ENCODE assay signal across 8 cellular contexts in genomic region chr2:132353380-132353779, GRCh38.
DNase-seq lines count a peak whose midpoint lies in the region; FAIRE-seq and TF ChIP-seq lines count a peak whose summit lies in the region.
"Not testable (repeated sequence)": the region's sequence is repeated elsewhere in the genome, so short reads cannot be mapped to it uniquely, and the experiment has no call there.

No MANE protein-coding gene starts in this region.

- H2BK5ac ChIP-seq in H9 (ENCODE audit: insufficient read length, low read length); neuronal stem cell (ENCODE audit: low read length): not testable (repeated sequence)

- H3K4me3 Mint-ChIP-seq in H9, result peak overlapping the region; percentile 38 to 69; a peak in 4 of 5 replicates

- CTCF ChIA-PET in A673 (lab: Charles Lee), result not testable (repeated sequence)

- not testable (repeated sequence) for H4K91ac ChIP-seq in H9 (ENCODE audit: insufficient read length, low read depth, low read length); neuronal stem cell (ENCODE audit: low read depth, low read length, poor library complexity)

- H3K27me3 ChIP-seq in A673 (replicated peaks; ENCODE audit: insufficient read depth, low read depth, low read length, poor library complexity); H9 (ENCODE audit: insufficient read depth, low read length); SJSA1 (replicated peaks); neuronal stem cell (ENCODE audit: control insufficient read depth in 3 of 3, insufficient read depth in 3 of 3, low read depth in 1 of 3, low read length in 3 of 3): not testable (repeated sequence)
- peaks cover 15% of the 10 kb centered on the region for H3K27me3 ChIP-seq in smooth muscle cell (ENCODE audit: low read depth)

- H3K23ac ChIP-seq in H9 (ENCODE audit: insufficient read length, low read depth, low read length); neuronal stem cell (ENCODE audit: low read depth, low read length, poor library complexity): not testable (repeated sequence)

- H3K79me2 ChIP-seq in H9 (ENCODE audit: insufficient read depth, low read length); smooth muscle cell (ENCODE audit: low read depth): not testable (repeated sequence)

- H4K20me1 ChIP-seq in H9 (ENCODE audit: control insufficient read depth, insufficient read depth, insufficient read length); smooth muscle cell (ENCODE audit: low read depth): not testable (repeated sequence)

- H2BK15ac ChIP-seq in H9 (ENCODE audit: low read depth, low read length); neuronal stem cell (ENCODE audit: low read length): not testable (repeated sequence)

- H2AK5ac ChIP-seq in H9 (ENCODE audit: insufficient read length, low read length); neuronal stem cell (ENCODE audit: low read depth, low read length): not testable (repeated sequence)

- not testable (repeated sequence) for H3K27ac Mint-ChIP-seq in H9

- not testable (repeated sequence) for H3K9ac ChIP-seq in H9 (ENCODE audit: extremely low read depth, insufficient read length, low read length); kidney (ENCODE audit: low read length in 2 of 2); smooth muscle cell (ENCODE audit: low read depth)
- H3K9ac ChIP-seq in neuronal stem cell (ENCODE audit: low read depth, low read length, poor library complexity), result peak overlapping the region; percentile 60

- H3K9me3 Mint-ChIP-seq in H9, result not testable (repeated sequence)

- TF ChIP-seq CTCF in A673 (conservative IDR thresholded peaks at IDR 0.05; ENCODE audit: low read depth, low read length); H9 (conservative IDR thresholded peaks at IDR 0.05); kidney (IDR thresholded peaks at IDR 0.05; ENCODE audit: borderline replicate concordance, extremely low read depth, insufficient read depth); smooth muscle cell (IDR thresholded peaks at IDR 0.05; ENCODE audit: borderline replicate concordance, insufficient read depth, poor library complexity, severe bottlenecking): not testable (repeated sequence)

- not testable (repeated sequence) for H4K8ac ChIP-seq in H9 (replicated peaks; ENCODE audit: insufficient read length, low read depth, low read length); neuronal stem cell (ENCODE audit: low read depth, low read length)

- not testable (repeated sequence) for H2AFZ ChIP-seq in H9 (ENCODE audit: low read length)
- H2AFZ ChIP-seq in neuronal stem cell (ENCODE audit: low read length) (peak overlapping the region; percentile 35), smooth muscle cell (ENCODE audit: low read depth) (peak overlapping the region; percentile 72)

- H3K18ac ChIP-seq in H9 (ENCODE audit: insufficient read length, low read depth, low read length), result not testable (repeated sequence)
- H3K18ac ChIP-seq in neuronal stem cell (ENCODE audit: low read length), result peak overlapping the region; percentile 91

- H3K23me2 ChIP-seq in H9 (ENCODE audit: insufficient read length, low read depth, low read length, poor library complexity, severe bottlenecking), result not testable (repeated sequence)

- H3K9me3 ChIP-seq in A673 (ENCODE audit: low read depth, low read length, poor library complexity, severe bottlenecking); H9 (ENCODE audit: control insufficient read depth, low read depth, low read length); SJSA1 (replicated peaks); kidney (ENCODE audit: control insufficient read depth in 1 of 2, low read length in 2 of 2); neuronal stem cell (replicated peaks in 1 of 2; ENCODE audit: control insufficient read depth in 2 of 2, insufficient read depth in 1 of 2, low read depth in 1 of 2, low read length in 2 of 2); smooth muscle cell (replicated peaks; ENCODE audit: low read depth): not testable (repeated sequence)

- not testable (repeated sequence) for H3T11ph ChIP-seq in H9 (ENCODE audit: low read length)

- no CpG with 5 or more reads among the region's 32 CpGs for WGBS in H9 (ENCODE audit: extremely low coverage, insufficient read length, low lambda C conversion rate)
- no CpG with 5 or more reads among the region's 32 CpGs for WGBS in neuronal stem cell (ENCODE audit: extremely low coverage in 2 of 2, insufficient read length in 2 of 2, insufficient replicate concordance in 1 of 2), 2 donors
- WGBS in smooth muscle cell (ENCODE audit: low lambda C conversion rate), result 0% methylated on average over 25 of the region's 32 CpGs

- not testable (repeated sequence) for H3K36me3 ChIP-seq in A673 (ENCODE audit: insufficient read depth, low read length, poor library complexity, severe bottlenecking); SJSA1; kidney (ENCODE audit: control insufficient read depth in 1 of 2, insufficient read depth in 2 of 2, low read length in 2 of 2); neuronal stem cell (replicated peaks in 1 of 2; ENCODE audit: control insufficient read depth in 2 of 2, insufficient read depth in 2 of 2, low read length in 2 of 2); smooth muscle cell (ENCODE audit: low read depth)

- H2BK120ac ChIP-seq in H9 (ENCODE audit: low read depth, low read length, poor library complexity, severe bottlenecking); neuronal stem cell (ENCODE audit: low read depth, low read length): not testable (repeated sequence)

- not testable (repeated sequence) for H2BK20ac ChIP-seq in H9 (ENCODE audit: low read depth, low read length, poor library complexity, severe bottlenecking)

- peaks cover 26% of the 10 kb centered on the region for H3K27me3 Mint-ChIP-seq in H9 (ENCODE audit: low read depth)

- not testable (repeated sequence) for H3K4ac ChIP-seq in H9 (ENCODE audit: low read depth, low read length); neuronal stem cell (ENCODE audit: low read length)

- H3K4me2 ChIP-seq in H9 (ENCODE audit: insufficient read depth, insufficient read length, low read length), result not testable (repeated sequence)
- H3K4me2 ChIP-seq in neuronal stem cell (ENCODE audit: insufficient read depth, low read length, poor library complexity, severe bottlenecking), result peak overlapping the region; percentile 69
- H3K4me2 ChIP-seq in smooth muscle cell, result peak overlapping the region; percentile 89

- H4K5ac ChIP-seq in H9 (ENCODE audit: insufficient read length, low read depth, low read length), result not testable (repeated sequence)

- H3K56ac ChIP-seq in H9 (ENCODE audit: insufficient read length, low read depth, low read length), result not testable (repeated sequence)

- not testable (repeated sequence) for H3K79me1 ChIP-seq in H9 (ENCODE audit: insufficient read depth, low read depth, low read length, poor library complexity, severe bottlenecking); neuronal stem cell (ENCODE audit: low read depth, low read length)

- H3K4me1 Mint-ChIP-seq in H9, result not testable (repeated sequence)

- not testable (repeated sequence) for H3F3A ChIP-seq in smooth muscle cell (ENCODE audit: low read depth)

- FAIRE-seq in kidney (lab: Jason Lieb, UNC), result not testable (repeated sequence)

- POLR2A ChIA-PET in A673 (lab: Charles Lee; ENCODE audit: low non-redundant PET), result not testable (repeated sequence)

- not testable (repeated sequence) for H3K14ac ChIP-seq in H9 (ENCODE audit: insufficient read depth, low read length); neuronal stem cell (ENCODE audit: low read length)

- H3K4me3 ChIP-seq in A673 (ENCODE audit: low read depth, low read length, poor library complexity, severe bottlenecking), result peak overlapping the region; percentile 49
- peak overlapping the region; percentile 20 for H3K4me3 ChIP-seq in SJSA1
- not testable (repeated sequence) for H3K4me3 ChIP-seq in kidney (ENCODE audit: low read length in 2 of 2)
- peak overlapping the region in 1 of 2 donors; percentile 74 for H3K4me3 ChIP-seq in neuronal stem cell (ENCODE audit: low read length in 2 of 2)
- H3K4me3 ChIP-seq in smooth muscle cell, result peak overlapping the region; percentile 55

- not testable (repeated sequence) for BruUV-seq in A673 (replicated peaks; lab: Mats Ljungman, UMichigan)

- not testable (repeated sequence) for H3K4me1 ChIP-seq in A673 (ENCODE audit: insufficient read depth, low read length, poor library complexity, severe bottlenecking); H9 (ENCODE audit: insufficient read depth, low read length); SJSA1 (replicated peaks); kidney (ENCODE audit: control insufficient read depth in 1 of 2, insufficient read depth in 1 of 2, low read depth in 1 of 2, low read length in 2 of 2); neuronal stem cell (ENCODE audit: control insufficient read depth in 2 of 2, insufficient read depth in 1 of 2, low read depth in 1 of 2, low read length in 2 of 2); smooth muscle cell (ENCODE audit: low read depth)

- H3K27ac ChIP-seq in A673 (ENCODE audit: low read depth, low read length, poor library complexity, severe bottlenecking); H9 (ENCODE audit: insufficient read length, low read depth, low read length); SJSA1; kidney (ENCODE audit: low read depth in 2 of 2, low read length in 2 of 2); neuronal stem cell (replicated peaks; ENCODE audit: low read length); smooth muscle cell (ENCODE audit: low read depth): not testable (repeated sequence)

- not testable (repeated sequence) for H3K36me3 Mint-ChIP-seq in H9 (ENCODE audit: insufficient read depth in 1 of 3, low read depth in 3 of 3)

- DNase-seq in A673 (ENCODE audit: low spot score) (peak; percentile 80), H9 (peak; percentile 78), SJSA1 (ENCODE audit: low read depth in 1 of 2, low spot score in 2 of 2) (peak; percentile 25 to 45), cerebellum (ENCODE audit: low spot score) (peak; percentile 27), globus pallidus (ENCODE audit: low spot score) (peak; percentile 45), kidney (peak; percentile 77), neuronal stem cell (ENCODE audit: low spot score) (peak; percentile 37)
- not testable (repeated sequence) for DNase-seq in smooth muscle cell (lab: John Stamatoyannopoulos, UW; ENCODE audit: unreplicated experiment)

- intact Hi-C loops in A673 (cut with micrococcal nuclease; ENCODE audit: unreplicated experiment), result loop anchor here (10.0 kb wide), 1 partner anchor 1491 kb away; no protein-coding TSS in a partner anchor
- intact Hi-C loops in kidney (cut with DNase I), result not testable (repeated sequence)

- H2BK12ac ChIP-seq in H9 (ENCODE audit: insufficient read length, low read depth, low read length), result not testable (repeated sequence)
- H2BK12ac ChIP-seq in neuronal stem cell (ENCODE audit: low read length), result peak overlapping the region; percentile 41
